In the genomic region with DNA sequence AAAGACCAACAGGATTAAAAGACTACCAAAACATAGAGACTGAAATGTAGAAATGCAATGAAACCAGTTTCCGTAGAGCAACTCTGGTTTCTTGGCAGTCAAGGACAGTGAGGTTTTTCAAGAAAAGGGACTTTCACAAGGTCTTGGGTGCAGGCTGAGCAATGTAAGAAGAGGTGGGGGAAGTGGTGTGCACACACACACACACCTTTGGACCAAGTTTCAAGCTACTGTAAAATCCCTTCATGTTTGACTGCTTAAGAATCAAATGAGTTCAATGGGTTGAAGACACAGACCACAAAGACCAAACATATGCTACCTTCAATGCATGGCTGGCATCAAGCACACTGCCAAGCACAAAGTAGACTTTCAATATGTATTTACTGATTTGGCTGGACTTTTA, we compare ENCODE assay signal across 16 cellular contexts. TPM values are rescaled to one million over a fixed set of nuclear protein-coding genes. Genes with fewer than 3 reads are reported as not detected.
DNase-seq lines count a peak whose midpoint lies in the region; ATAC-seq and TF ChIP-seq lines count a peak whose summit lies in the region.
"Had no signal": no experiment of that assay in that cellular context is flagged by ENCODE, and none has a peak within 500 bp of the region (broad histone marks: within the 10 kb centered on the region; RNA-seq: fewer than 3 reads in every experiment).

No MANE protein-coding gene starts in this region.

- H3K4me3 Mint-ChIP-seq in activated naive CD8-positive, alpha-beta T cell treated with anti-CD3 and anti-CD28 coated beads for 36 hours: no peak overlapping the region
- no peak overlapping the region for H3K4me3 Mint-ChIP-seq in activated naive CD8-positive, alpha-beta T cell treated with anti-CD3 and anti-CD28 coated beads, Interleukin-2, amount 50 U/mL, for 24 hours
- H3K4me3 Mint-ChIP-seq: activated naive CD4-positive, alpha-beta T cell treated with anti-CD3 and anti-CD28 coated beads, Interleukin-2, amount 50 U/mL, for 24 hours; T-cell had no signal

- H3K27ac ChIP-seq in RWPE1: no peak overlapping the region
- H3K27ac ChIP-seq: colonic mucosa, right lobe of liver, thoracic aorta had no signal

- H3K27ac Mint-ChIP-seq in activated naive CD8-positive, alpha-beta T cell treated with anti-CD3 and anti-CD28 coated beads for 36 hours: peak overlapping the region; percentile 29
- no peak overlapping the region for H3K27ac Mint-ChIP-seq in activated naive CD8-positive, alpha-beta T cell treated with anti-CD3 and anti-CD28 coated beads, Interleukin-2, amount 50 U/mL, for 24 hours
- H3K27ac Mint-ChIP-seq: activated naive CD4-positive, alpha-beta T cell treated with anti-CD3 and anti-CD28 coated beads, Interleukin-2, amount 50 U/mL, for 24 hours; T-cell had no signal

- H3K4me1 Mint-ChIP-seq in activated naive CD8-positive, alpha-beta T cell treated with anti-CD3 and anti-CD28 coated beads for 36 hours: peaks cover 8% of the 10 kb centered on the region
- H3K4me1 Mint-ChIP-seq in activated naive CD8-positive, alpha-beta T cell treated with anti-CD3 and anti-CD28 coated beads, Interleukin-2, amount 50 U/mL, for 24 hours: peaks cover 6% of the 10 kb centered on the region
- H3K4me1 Mint-ChIP-seq: activated naive CD4-positive, alpha-beta T cell treated with anti-CD3 and anti-CD28 coated beads, Interleukin-2, amount 50 U/mL, for 24 hours; T-cell had no signal

- H3K27me3 Mint-ChIP-seq in activated naive CD8-positive, alpha-beta T cell treated with anti-CD3 and anti-CD28 coated beads for 36 hours: no peaks in the 10 kb centered on the region
- H3K27me3 Mint-ChIP-seq in activated naive CD8-positive, alpha-beta T cell treated with anti-CD3 and anti-CD28 coated beads, Interleukin-2, amount 50 U/mL, for 24 hours: no peaks in the 10 kb centered on the region
- H3K27me3 Mint-ChIP-seq: activated naive CD4-positive, alpha-beta T cell treated with anti-CD3 and anti-CD28 coated beads, Interleukin-2, amount 50 U/mL, for 24 hours; T-cell had no signal

- no peaks in the 10 kb centered on the region for H3K9me3 Mint-ChIP-seq in activated naive CD8-positive, alpha-beta T cell treated with anti-CD3 and anti-CD28 coated beads for 36 hours
- H3K9me3 Mint-ChIP-seq in activated naive CD8-positive, alpha-beta T cell treated with anti-CD3 and anti-CD28 coated beads, Interleukin-2, amount 50 U/mL, for 24 hours: no peaks in the 10 kb centered on the region
- H3K9me3 Mint-ChIP-seq: activated naive CD4-positive, alpha-beta T cell treated with anti-CD3 and anti-CD28 coated beads, Interleukin-2, amount 50 U/mL, for 24 hours; T-cell had no signal

- no peak for ATAC-seq in activated naive CD8-positive, alpha-beta T cell treated with anti-CD3 and anti-CD28 coated beads, Interleukin-2, amount 50 U/mL, for 24 hours
- peak; percentile 78 for ATAC-seq in GM21723 (IDR thresholded peaks at IDR 0.05; ENCODE audit: unreplicated experiment)
- ATAC-seq in HG03139 (IDR thresholded peaks at IDR 0.05; ENCODE audit: unreplicated experiment): peak; percentile 78
- ATAC-seq: right lobe of liver, T-cell had no signal

- DNase-seq in activated naive CD8-positive, alpha-beta T cell treated with anti-CD3 and anti-CD28 coated beads for 36 hours: peak; percentile 0
- no peak for DNase-seq in activated naive CD8-positive, alpha-beta T cell treated with anti-CD3 and anti-CD28 coated beads, Interleukin-2, amount 50 U/mL, for 24 hours
- DNase-seq in NCI-H187 (lab: John Stamatoyannopoulos, UW) (no peak), NOMO-1 (lab: John Stamatoyannopoulos, UW; ENCODE audit: unreplicated experiment in 2 of 2) (no peak), RWPE1 (ENCODE audit: low spot score) (no peak), NCI-H345 treated with DMSO at 0.1 percent for 48 hours (lab: John Stamatoyannopoulos, UW; ENCODE audit: unreplicated experiment) (no peak)
- DNase-seq: ACHN, colonic mucosa, DMS 273 treated with DMSO at 0.1 percent for 48 hours, NCI-H1105 treated with DMSO at 0.1 percent for 48 hours, right lobe of liver, T-cell had no signal

- POLR2A ChIA-PET in RWPE1 (lab: Yijun Ruan, JAX; ENCODE audit: low non-redundant PET): no interaction called here

- H3K36me3 Mint-ChIP-seq in activated naive CD8-positive, alpha-beta T cell treated with anti-CD3 and anti-CD28 coated beads for 36 hours: peaks cover 13% of the 10 kb centered on the region
- peaks cover 11% of the 10 kb centered on the region for H3K36me3 Mint-ChIP-seq in activated naive CD8-positive, alpha-beta T cell treated with anti-CD3 and anti-CD28 coated beads, Interleukin-2, amount 50 U/mL, for 24 hours (ENCODE audit: low read depth)

- TF ChIP-seq CTCF in RWPE1 (conservative IDR thresholded peaks at IDR 0.05; ENCODE audit: low read depth): no peak

- CTCF ChIA-PET in RWPE1 (lab: Yijun Ruan, JAX): no interaction called here

RNA-seq across cellular contexts. Expression of a gene that starts 17.8 kb away (rescaled TPM):
- under 1 TPM; 0.23 to 0.32 TPM for total RNA-seq in activated naive CD8-positive, alpha-beta T cell treated with anti-CD3 and anti-CD28 coated beads for 36 hours
- total RNA-seq: colonic mucosa had no signal
